17 cellular contexts compared by ENCODE assay signal in genomic region chr3:116905805-116906204, GRCh38.
"Had no signal": no experiment of that assay in that cellular context is flagged by ENCODE, and none has a peak within 500 bp of the region (broad histone marks: within the 10 kb centered on the region; RNA-seq: fewer than 3 reads in every experiment).

No MANE protein-coding gene starts in this region.

- H3K36me3 ChIP-seq: lower lobe of right lung, tibial artery had no signal

- ATAC-seq: body of pancreas, esophagus mucosa, lower lobe of right lung had no signal

- H3K9me3 ChIP-seq: body of pancreas, lower lobe of right lung, tibial artery had no signal

- H3K27ac ChIP-seq: body of pancreas, coronary artery, lower lobe of right lung, tibial artery had no signal

- H3K4me1 ChIP-seq: body of pancreas, lower lobe of right lung, tibial artery had no signal

- H3K4me3 ChIP-seq: body of pancreas, coronary artery, lower lobe of right lung, tibial artery had no signal

- DNase-seq: activated CD4-positive, alpha-beta memory T cell treated with anti-CD3 and anti-CD28 coated beads for 36 hours; activated CD4-positive, alpha-beta T cell treated with anti-CD3 and anti-CD28 coated beads for 4 hours; activated T-cell treated with anti-CD3 and anti-CD28 coated beads for 4 hours; body of pancreas; central memory CD4-positive, alpha-beta T cell; immature natural killer cell; lower lobe of right lung; nephron progenitor cell; occipital lobe; posterior cingulate gyrus; stimulated activated CD4-positive, alpha-beta T cell treated with anti-CD3 and anti-CD28 coated beads, Interleukin-12 subunit alpha, Interleukin-12 subunit beta, amount 100 ng/mL, for 4 hours; stimulated activated CD4-positive, alpha-beta T cell treated with anti-CD3 and anti-CD28 coated beads, Interleukin-1b, Interleukin-23, amount 100 ng/mL, for 48 hours; stimulated activated naive CD4-positive, alpha-beta T cell treated with Interleukin-2 at 50 U/mL for 16 hours; T-helper 2 cell; tibial artery had no signal

- H3K27me3 ChIP-seq: body of pancreas, tibial artery had no signal
